Comparison of ENCODE assay signal across 15 cellular contexts in the genomic region with DNA sequence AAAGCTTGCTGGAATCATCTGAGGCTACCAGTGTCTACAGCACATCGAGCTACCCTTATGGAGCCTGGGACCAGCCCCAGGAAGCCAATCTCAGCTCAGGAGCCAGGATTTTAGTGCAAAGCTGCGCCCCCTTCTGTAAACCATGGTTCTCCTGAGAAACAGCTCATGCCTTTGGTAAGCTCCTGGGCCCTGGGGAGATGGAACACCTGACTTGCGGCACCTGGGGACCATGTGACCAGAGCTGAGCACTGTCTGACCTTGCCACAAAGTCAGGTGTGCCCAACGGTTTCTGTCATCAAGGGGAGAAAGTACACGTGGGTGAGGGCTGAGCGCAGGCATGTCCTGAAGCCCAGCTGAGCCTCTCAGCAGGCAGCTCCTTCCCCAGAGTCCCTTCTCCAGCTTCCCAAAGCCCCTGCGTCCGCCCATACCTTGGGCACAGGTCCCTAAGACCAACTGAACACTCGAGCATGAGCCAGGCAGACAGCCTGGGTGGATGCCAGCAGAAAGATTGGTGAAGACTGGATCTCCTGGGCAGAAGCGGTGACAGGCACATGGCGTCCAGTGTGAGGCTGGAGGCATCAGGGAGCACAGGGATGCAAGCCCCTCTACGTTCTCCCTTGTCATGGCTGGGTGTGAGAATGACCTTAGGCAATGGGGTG. TPM values are rescaled to one million over a fixed set of nuclear protein-coding genes. Genes with fewer than 3 reads are reported as not detected.
DNase-seq lines count a peak whose midpoint lies in the region; ATAC-seq, FAIRE-seq and TF ChIP-seq lines count a peak whose summit lies in the region.
"Had no signal": no experiment of that assay in that cellular context is flagged by ENCODE, and none has a peak within 500 bp of the region (broad histone marks: within the 10 kb centered on the region; RNA-seq: fewer than 3 reads in every experiment).

No MANE protein-coding gene starts in this region.

- no peak overlapping the region for H3K4me3 Mint-ChIP-seq in naive thymus-derived CD4-positive, alpha-beta T cell
- H3K4me3 Mint-ChIP-seq: activated naive CD8-positive, alpha-beta T cell treated with anti-CD3 and anti-CD28 coated beads, Interleukin-2, amount 10 ng/mL, durations not matched to agents 7 days and 5 days; naive B cell had no signal

- peak; percentile 10 for DNase-seq in NCI-H1694 treated with DMSO at 0.1 percent for 48 hours (lab: John Stamatoyannopoulos, UW)
- DNase-seq in NCI-H1694 (lab: John Stamatoyannopoulos, UW): no peak
- DNase-seq in NCI-H2171 treated with DMSO at 0.1 percent for 48 hours (lab: John Stamatoyannopoulos, UW): peak; percentile 85
- DNase-seq in small intestine: peak; percentile 63
- no peak for DNase-seq in naive thymus-derived CD4-positive, alpha-beta T cell
- no peak for DNase-seq in colonic mucosa
- DNase-seq in SKM-1 treated with dmso at 0.1 percent for 144 hours (lab: John Stamatoyannopoulos, UW; ENCODE audit: unreplicated experiment): no peak
- DNase-seq: activated naive CD8-positive, alpha-beta T cell treated with anti-CD3 and anti-CD28 coated beads, Interleukin-2, amount 10 ng/mL, durations not matched to agents 7 days and 5 days; dermis blood vessel endothelial cell; naive B cell; transverse colon had no signal

- H3K27me3 ChIP-seq in small intestine (ENCODE audit: control insufficient read depth in 2 of 2, insufficient read depth in 2 of 2, low read length in 2 of 2) (no peaks in the 10 kb centered on the region), colonic mucosa (no peaks in the 10 kb centered on the region)
- no peaks in the 10 kb centered on the region for H3K27me3 ChIP-seq in naive thymus-derived CD4-positive, alpha-beta T cell (ENCODE audit: control insufficient read depth in 2 of 2, insufficient read depth in 2 of 2, low read length in 2 of 2)
- H3K27me3 ChIP-seq: transverse colon had no signal

- no peaks in the 10 kb centered on the region for H3K36me3 Mint-ChIP-seq in naive thymus-derived CD4-positive, alpha-beta T cell
- H3K36me3 Mint-ChIP-seq: activated naive CD8-positive, alpha-beta T cell treated with anti-CD3 and anti-CD28 coated beads, Interleukin-2, amount 10 ng/mL, durations not matched to agents 7 days and 5 days; naive B cell had no signal

- no peak overlapping the region for H3K9ac ChIP-seq in colonic mucosa (ENCODE audit: low read depth in 2 of 2, low read length in 2 of 2)
- H3K9ac ChIP-seq: KMS-11 had no signal

- WGBS in small intestine, 3 donors: 27 to 63% (median 38%) methylated on average over 12 of the region's 12 CpGs

- no peaks in the 10 kb centered on the region for H3K4me1 Mint-ChIP-seq in naive thymus-derived CD4-positive, alpha-beta T cell
- H3K4me1 Mint-ChIP-seq: activated naive CD8-positive, alpha-beta T cell treated with anti-CD3 and anti-CD28 coated beads, Interleukin-2, amount 10 ng/mL, durations not matched to agents 7 days and 5 days; naive B cell had no signal

- POLR2A ChIA-PET in naive thymus-derived CD4-positive, alpha-beta T cell (lab: Charles Lee): no interaction called here

- no peak for FAIRE-seq in small intestine (lab: Jason Lieb, UNC)
- FAIRE-seq: frontal cortex had no signal

- H3K9me3 Mint-ChIP-seq in naive thymus-derived CD4-positive, alpha-beta T cell: peaks cover 0 to 1% (median 0%) of the 10 kb centered on the region in 11 donors
- H3K9me3 Mint-ChIP-seq: activated naive CD8-positive, alpha-beta T cell treated with anti-CD3 and anti-CD28 coated beads, Interleukin-2, amount 10 ng/mL, durations not matched to agents 7 days and 5 days; naive B cell had no signal

- no peak overlapping the region for H3K27ac Mint-ChIP-seq in naive thymus-derived CD4-positive, alpha-beta T cell
- H3K27ac Mint-ChIP-seq: activated naive CD8-positive, alpha-beta T cell treated with anti-CD3 and anti-CD28 coated beads, Interleukin-2, amount 10 ng/mL, durations not matched to agents 7 days and 5 days; naive B cell had no signal

- H3K27me3 Mint-ChIP-seq in naive thymus-derived CD4-positive, alpha-beta T cell: peaks cover 0 to 3% (median 0%) of the 10 kb centered on the region in 5 donors
- H3K27me3 Mint-ChIP-seq: activated naive CD8-positive, alpha-beta T cell treated with anti-CD3 and anti-CD28 coated beads, Interleukin-2, amount 10 ng/mL, durations not matched to agents 7 days and 5 days had no signal

- intact Hi-C loops in naive thymus-derived CD4-positive, alpha-beta T cell (cut with micrococcal nuclease): no loop called here
- intact Hi-C loops in colonic mucosa (cut with DNase I): no loop called here

- H3K9me3 ChIP-seq in small intestine (ENCODE audit: control insufficient read depth, low read depth): no peaks in the 10 kb centered on the region
- no peaks in the 10 kb centered on the region for H3K9me3 ChIP-seq in naive thymus-derived CD4-positive, alpha-beta T cell (ENCODE audit: control insufficient read depth in 2 of 3, low read length in 3 of 3)
- no peaks in the 10 kb centered on the region for H3K9me3 ChIP-seq in colonic mucosa
- H3K9me3 ChIP-seq: transverse colon had no signal

- H3K4me1 ChIP-seq in small intestine (ENCODE audit: control insufficient read depth in 2 of 2, insufficient read depth in 1 of 2, low read depth in 1 of 2, low read length in 1 of 2): no peaks in the 10 kb centered on the region
- H3K4me1 ChIP-seq in naive thymus-derived CD4-positive, alpha-beta T cell (ENCODE audit: control insufficient read depth in 2 of 2, insufficient read depth in 2 of 2, low read length in 2 of 2): no peaks in the 10 kb centered on the region
- H3K4me1 ChIP-seq in colonic mucosa: no peaks in the 10 kb centered on the region
- H3K4me1 ChIP-seq: transverse colon had no signal

- H3K36me3 ChIP-seq in small intestine (ENCODE audit: control insufficient read depth in 2 of 2, insufficient read depth in 2 of 2, low read length in 2 of 2): no peaks in the 10 kb centered on the region
- no peaks in the 10 kb centered on the region for H3K36me3 ChIP-seq in naive thymus-derived CD4-positive, alpha-beta T cell (ENCODE audit: control insufficient read depth in 2 of 3, insufficient read depth in 3 of 3, low read length in 3 of 3)
- no peaks in the 10 kb centered on the region for H3K36me3 ChIP-seq in colonic mucosa
- H3K36me3 ChIP-seq: transverse colon had no signal

- H3K4me3 ChIP-seq in small intestine (ENCODE audit: low read depth in 1 of 2, low read length in 2 of 2) (no peak overlapping the region), colonic mucosa (no peak overlapping the region)
- H3K4me3 ChIP-seq in naive thymus-derived CD4-positive, alpha-beta T cell (ENCODE audit: low read length): no peak overlapping the region
- H3K4me3 ChIP-seq: smooth muscle cell, transverse colon had no signal

- no peak overlapping the region for H3K27ac ChIP-seq in small intestine (ENCODE audit: low read depth in 1 of 2, low read length in 1 of 2)
- no peak overlapping the region for H3K27ac ChIP-seq in naive thymus-derived CD4-positive, alpha-beta T cell (ENCODE audit: low read depth, low read length)
- H3K27ac ChIP-seq in colonic mucosa: no peak overlapping the region
- H3K27ac ChIP-seq: KMS-11, transverse colon had no signal

- no peak for TF ChIP-seq CTCF in colonic mucosa (IDR thresholded peaks at IDR 0.05)

- CTCF ChIA-PET in naive thymus-derived CD4-positive, alpha-beta T cell (lab: Charles Lee): interaction anchor here (1.7 kb wide), 1 partner anchor 25 kb away, joined by 4 read pairs; no protein-coding TSS in a partner anchor

- ATAC-seq in esophagus mucosa: peak; percentile 58
- ATAC-seq in naive thymus-derived CD4-positive, alpha-beta T cell: no peak

RNA-seq across cellular contexts. Expression of a gene that starts 57.9 kb away (rescaled TPM):
- total RNA-seq in esophagus mucosa: 51.3 TPM
- polyA plus RNA-seq in small intestine: 1 to 10 TPM in 1 of 3 donors, under 1 TPM in 2; 0.27 to 3.9 (median 0.45) TPM
- under 1 TPM in 1 of 5 experiments, not detected in 4; 0.88 TPM for total RNA-seq in naive thymus-derived CD4-positive, alpha-beta T cell
- not detected for polyA plus RNA-seq in naive thymus-derived CD4-positive, alpha-beta T cell
- total RNA-seq in colonic mucosa: 1 to 10 TPM; 1.0 to 3.8 TPM
- total RNA-seq: activated naive CD8-positive, alpha-beta T cell treated with anti-CD3 and anti-CD28 coated beads, Interleukin-2, amount 10 ng/mL, durations not matched to agents 7 days and 5 days; frontal cortex had no signal

Comparison
In these comparisons a context has a peak if more than half of its experiments do, and no peak if none do; other contexts are left out.
1. DNase-seq: peak in NCI-H1694 treated with DMSO at 0.1 percent for 48 hours (single experiment), NCI-H2171 treated with DMSO at 0.1 percent for 48 hours (single experiment) and small intestine (single experiment); none in NCI-H1694 (single experiment), naive thymus-derived CD4-positive, alpha-beta T cell (0 of 9), colonic mucosa (single experiment) and SKM-1 treated with dmso at 0.1 percent for 144 hours (single experiment).
2. RNA of a gene that starts 57.9 kb away (total RNA-seq): 51.3 TPM in esophagus mucosa (single experiment); 1.0 to 3.8 TPM in colonic mucosa and 0.88 TPM in naive thymus-derived CD4-positive, alpha-beta T cell; every median in the first group is over 10 times any median in the second.